ENCODE assay signal across 2 cellular contexts in the genomic region with DNA sequence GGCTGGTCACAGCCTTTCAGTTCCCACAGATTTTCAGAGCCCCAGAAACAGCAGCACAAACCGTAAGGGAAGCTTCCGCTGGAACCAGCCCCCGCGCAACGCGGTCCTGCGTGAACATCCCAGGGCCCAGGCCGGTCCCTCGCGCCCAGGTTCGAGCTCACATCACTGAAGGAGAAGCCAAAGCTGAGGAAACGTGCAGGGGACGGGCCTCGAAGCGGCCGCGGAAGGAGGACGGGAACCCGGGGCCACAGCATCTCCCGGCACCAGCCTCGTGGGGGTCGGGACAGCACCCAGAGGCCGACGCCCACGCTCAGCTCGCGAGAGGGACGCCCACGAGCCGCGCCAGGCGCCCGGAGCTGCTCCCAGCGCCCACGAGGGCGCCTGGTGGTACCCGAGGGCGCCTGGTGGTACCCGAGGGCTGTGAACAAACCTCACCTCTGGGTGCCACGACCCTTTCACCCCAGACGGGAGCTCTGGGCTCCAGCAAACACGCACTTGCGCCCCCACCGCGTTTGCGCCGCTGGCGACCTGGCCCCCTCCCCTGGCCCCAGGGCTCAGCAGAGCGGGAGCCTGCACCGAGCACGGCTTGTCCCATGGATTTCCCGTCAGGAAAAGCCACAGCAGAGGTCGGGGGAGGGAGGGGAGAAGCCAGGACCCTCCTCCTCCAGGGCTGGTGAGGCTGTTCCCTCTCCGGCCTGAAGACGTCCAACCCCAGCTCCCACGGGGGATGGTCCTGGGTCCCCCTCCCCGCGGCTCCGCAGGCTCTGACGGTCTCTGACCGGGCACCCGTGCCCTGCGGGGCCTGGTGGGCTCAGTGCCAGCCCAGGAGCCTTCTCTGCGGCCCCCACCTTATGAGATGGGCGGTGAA.
TF ChIP-seq lines count a peak whose summit lies in the region.

No MANE protein-coding gene starts in this region.

TF ChIP-seq in IMR-90, 13 proteins besides CTCF, POLR2A, EP300 and RAD21:
- TF ChIP-seq RCOR1 (IDR thresholded peaks at IDR 0.05; ENCODE audit: insufficient replicate concordance, low read length) (no peak), CEBPB (IDR thresholded peaks at IDR 0.05; ENCODE audit: low read depth, low read length) (no peak), CHD1 (IDR thresholded peaks at IDR 0.05; ENCODE audit: low read depth, low read length) (no peak), SMC3 (IDR thresholded peaks at IDR 0.05; ENCODE audit: low read depth, low read length) (no peak), RFX5 (IDR thresholded peaks at IDR 0.05; ENCODE audit: low read depth, low read length) (no peak), MXI1 (IDR thresholded peaks at IDR 0.05; ENCODE audit: borderline replicate concordance, low read depth, low read length) (no peak)
- TF ChIP-seq, protein P1, sequence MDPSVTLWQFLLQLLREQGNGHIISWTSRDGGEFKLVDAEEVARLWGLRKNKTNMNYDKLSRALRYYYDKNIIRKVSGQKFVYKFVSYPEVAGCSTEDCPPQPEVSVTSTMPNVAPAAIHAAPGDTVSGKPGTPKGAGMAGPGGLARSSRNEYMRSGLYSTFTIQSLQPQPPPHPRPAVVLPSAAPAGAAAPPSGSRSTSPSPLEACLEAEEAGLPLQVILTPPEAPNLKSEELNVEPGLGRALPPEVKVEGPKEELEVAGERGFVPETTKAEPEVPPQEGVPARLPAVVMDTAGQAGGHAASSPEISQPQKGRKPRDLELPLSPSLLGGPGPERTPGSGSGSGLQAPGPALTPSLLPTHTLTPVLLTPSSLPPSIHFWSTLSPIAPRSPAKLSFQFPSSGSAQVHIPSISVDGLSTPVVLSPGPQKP (IDR thresholded peaks at IDR 0.05; ENCODE audit: borderline replicate concordance, low read depth, low read length), result no peak

TF ChIP-seq in liver, 16 proteins besides CTCF, POLR2A, EP300 and RAD21:
- TF ChIP-seq, protein P2, sequence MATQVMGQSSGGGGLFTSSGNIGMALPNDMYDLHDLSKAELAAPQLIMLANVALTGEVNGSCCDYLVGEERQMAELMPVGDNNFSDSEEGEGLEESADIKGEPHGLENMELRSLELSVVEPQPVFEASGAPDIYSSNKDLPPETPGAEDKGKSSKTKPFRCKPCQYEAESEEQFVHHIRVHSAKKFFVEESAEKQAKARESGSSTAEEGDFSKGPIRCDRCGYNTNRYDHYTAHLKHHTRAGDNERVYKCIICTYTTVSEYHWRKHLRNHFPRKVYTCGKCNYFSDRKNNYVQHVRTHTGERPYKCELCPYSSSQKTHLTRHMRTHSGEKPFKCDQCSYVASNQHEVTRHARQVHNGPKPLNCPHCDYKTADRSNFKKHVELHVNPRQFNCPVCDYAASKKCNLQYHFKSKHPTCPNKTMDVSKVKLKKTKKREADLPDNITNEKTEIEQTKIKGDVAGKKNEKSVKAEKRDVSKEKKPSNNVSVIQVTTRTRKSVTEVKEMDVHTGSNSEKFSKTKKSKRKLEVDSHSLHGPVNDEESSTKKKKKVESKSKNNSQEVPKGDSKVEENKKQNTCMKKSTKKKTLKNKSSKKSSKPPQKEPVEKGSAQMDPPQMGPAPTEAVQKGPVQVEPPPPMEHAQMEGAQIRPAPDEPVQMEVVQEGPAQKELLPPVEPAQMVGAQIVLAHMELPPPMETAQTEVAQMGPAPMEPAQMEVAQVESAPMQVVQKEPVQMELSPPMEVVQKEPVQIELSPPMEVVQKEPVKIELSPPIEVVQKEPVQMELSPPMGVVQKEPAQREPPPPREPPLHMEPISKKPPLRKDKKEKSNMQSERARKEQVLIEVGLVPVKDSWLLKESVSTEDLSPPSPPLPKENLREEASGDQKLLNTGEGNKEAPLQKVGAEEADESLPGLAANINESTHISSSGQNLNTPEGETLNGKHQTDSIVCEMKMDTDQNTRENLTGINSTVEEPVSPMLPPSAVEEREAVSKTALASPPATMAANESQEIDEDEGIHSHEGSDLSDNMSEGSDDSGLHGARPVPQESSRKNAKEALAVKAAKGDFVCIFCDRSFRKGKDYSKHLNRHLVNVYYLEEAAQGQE (IDR thresholded peaks at IDR 0.05), result no peak
- TF ChIP-seq HNF4G (IDR thresholded peaks at IDR 0.05) (no peak), YY1 (IDR thresholded peaks at IDR 0.05) (no peak), EGR1 (IDR thresholded peaks at IDR 0.05; ENCODE audit: low read depth in 2 of 2) (no peak), JUND (IDR thresholded peaks at IDR 0.05) (no peak), FOXA2 (IDR thresholded peaks at IDR 0.05) (no peak), NR2F2 (IDR thresholded peaks at IDR 0.05) (no peak)
- TF ChIP-seq, protein P3, sequence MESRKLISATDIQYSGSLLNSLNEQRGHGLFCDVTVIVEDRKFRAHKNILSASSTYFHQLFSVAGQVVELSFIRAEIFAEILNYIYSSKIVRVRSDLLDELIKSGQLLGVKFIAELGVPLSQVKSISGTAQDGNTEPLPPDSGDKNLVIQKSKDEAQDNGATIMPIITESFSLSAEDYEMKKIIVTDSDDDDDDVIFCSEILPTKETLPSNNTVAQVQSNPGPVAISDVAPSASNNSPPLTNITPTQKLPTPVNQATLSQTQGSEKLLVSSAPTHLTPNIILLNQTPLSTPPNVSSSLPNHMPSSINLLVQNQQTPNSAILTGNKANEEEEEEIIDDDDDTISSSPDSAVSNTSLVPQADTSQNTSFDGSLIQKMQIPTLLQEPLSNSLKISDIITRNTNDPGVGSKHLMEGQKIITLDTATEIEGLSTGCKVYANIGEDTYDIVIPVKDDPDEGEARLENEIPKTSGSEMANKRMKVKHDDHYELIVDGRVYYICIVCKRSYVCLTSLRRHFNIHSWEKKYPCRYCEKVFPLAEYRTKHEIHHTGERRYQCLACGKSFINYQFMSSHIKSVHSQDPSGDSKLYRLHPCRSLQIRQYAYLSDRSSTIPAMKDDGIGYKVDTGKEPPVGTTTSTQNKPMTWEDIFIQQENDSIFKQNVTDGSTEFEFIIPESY (IDR thresholded peaks at IDR 0.05), result no peak
- TF ChIP-seq, protein P4, sequence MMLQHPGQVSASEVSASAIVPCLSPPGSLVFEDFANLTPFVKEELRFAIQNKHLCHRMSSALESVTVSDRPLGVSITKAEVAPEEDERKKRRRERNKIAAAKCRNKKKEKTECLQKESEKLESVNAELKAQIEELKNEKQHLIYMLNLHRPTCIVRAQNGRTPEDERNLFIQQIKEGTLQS (IDR thresholded peaks at IDR 0.05), result no peak
